ENCODE assay signal across 8 cellular contexts in genomic region chr21:33642027-33642895, GRCh38. TPM values are rescaled to one million over a fixed set of nuclear protein-coding genes. Genes with fewer than 3 reads are reported as not detected.
A peak's percentile ranks its signal among the peaks of the same experiment; 100 is the strongest.
DNase-seq lines count a peak whose midpoint lies in the region; ATAC-seq and TF ChIP-seq lines count a peak whose summit lies in the region.

Gene ITSN1 (plus strand): TSS chr21:33642501. CDS start chr21:33718829, 76,328 bp downstream.

- peaks cover 4% of the 10 kb centered on the region for H3K27me3 Mint-ChIP-seq in activated naive CD8-positive, alpha-beta T cell

- TF ChIP-seq CTCF in SK-N-SH (IDR thresholded peaks at IDR 0.05) (no peak), suprapubic skin (IDR thresholded peaks at IDR 0.05) (no peak)

- CTCF ChIA-PET in SK-N-SH (lab: Yijun Ruan, JAX), result no interaction called here

- H3K27ac ChIP-seq in SK-N-SH (ENCODE audit: low read depth in 2 of 2, low read length in 1 of 2) (peak within 1 kb of the TSS; percentile 87 to 98), suprapubic skin (peak within 1 kb of the TSS; percentile 90)

- POLR2A ChIA-PET in SK-N-SH (lab: Yijun Ruan, JAX), result interaction anchor here (1.0 kb wide), 1 partner anchor 23 kb away, joined by 3 read pairs; no protein-coding TSS in a partner anchor

- peak within 1 kb of the TSS; percentile 96 for H3K27ac Mint-ChIP-seq in activated naive CD8-positive, alpha-beta T cell

- TF ChIP-seq RAD21 in SK-N-SH (IDR thresholded peaks at IDR 0.05; ENCODE audit: low read length), result no peak

- H4K20me1 ChIP-seq in SK-N-SH (ENCODE audit: insufficient read depth), result peaks cover 23% of the 10 kb centered on the region; the same call in 1 of the 2 replicates

- H3F3A ChIP-seq in SK-N-SH (replicated peaks; ENCODE audit: insufficient read depth), result no peaks in the 10 kb centered on the region

- H3K27me3 ChIP-seq in SK-N-SH (ENCODE audit: insufficient read depth) (no peaks in the 10 kb centered on the region), suprapubic skin (no peaks in the 10 kb centered on the region)

- 2% methylated on average over 41 of the region's 71 CpGs for WGBS in SK-N-SH (ENCODE audit: low lambda C conversion rate)
- under 1% methylated on average over 48 of the region's 71 CpGs for whole genome bisulfite sequencing in suprapubic skin

- TF ChIP-seq EP300 in SK-N-SH (IDR thresholded peaks at IDR 0.05; ENCODE audit: borderline replicate concordance in 1 of 2, low read depth in 1 of 2, low read length in 1 of 2), result no peak
- no peak for TF ChIP-seq EP300 in suprapubic skin (IDR thresholded peaks at IDR 0.05)

- peak within 1 kb of the TSS; percentile 95 for H3K4me3 Mint-ChIP-seq in activated naive CD8-positive, alpha-beta T cell

- DNase-seq in GM04504 (ENCODE audit: low read depth), result peak; percentile 100
- peak; percentile 99 for DNase-seq in NCI-H1092 (lab: John Stamatoyannopoulos, UW)
- DNase-seq in SK-N-SH, result peak; percentile 97
- peak; percentile 97 for DNase-seq in glomerular endothelial cell (ENCODE audit: extremely low read depth, low read depth, low spot score)
- peak; percentile 100 for DNase-seq in occipital lobe (lab: John Stamatoyannopoulos, UW)
- peak; percentile 100 for DNase-seq in suprapubic skin (ENCODE audit: low spot score in 2 of 2)

- H2AFZ ChIP-seq in SK-N-SH (ENCODE audit: low read depth), result peak within 1 kb of the TSS; percentile 77

- H3K36me3 Mint-ChIP-seq in activated naive CD8-positive, alpha-beta T cell, result peaks cover 2% of the 10 kb centered on the region

- H3K9me3 ChIP-seq in SK-N-SH (no peaks in the 10 kb centered on the region), suprapubic skin (no peaks in the 10 kb centered on the region)

- TF ChIP-seq POLR2A in suprapubic skin (IDR thresholded peaks at IDR 0.05), result peak in 1 of 2 donors; percentile 48

- H3K4me1 ChIP-seq in SK-N-SH (ENCODE audit: control insufficient read depth in 1 of 2, insufficient read depth in 2 of 2, low read depth in 1 of 2, low read length in 1 of 2) (peaks cover 13 to 15% of the 10 kb centered on the region in 2 experiments), suprapubic skin (peaks cover 33% of the 10 kb centered on the region)

- H3K4me3 ChIP-seq in SK-N-SH (ENCODE audit: low read depth in 2 of 2, low read length in 1 of 2) (peak within 1 kb of the TSS; percentile 73 to 92), suprapubic skin (peak within 1 kb of the TSS; percentile 99)

- H3K4me2 ChIP-seq in SK-N-SH, result peak within 1 kb of the TSS; percentile 80

- ATAC-seq in HG02610 (IDR thresholded peaks at IDR 0.05; ENCODE audit: unreplicated experiment), result peak; percentile 86

- H3K36me3 ChIP-seq in SK-N-SH (replicated peaks in 1 of 2; ENCODE audit: control insufficient read depth in 1 of 2, insufficient read depth in 2 of 2, low read length in 1 of 2) (peaks cover 3 to 20% of the 10 kb centered on the region in 2 experiments), suprapubic skin (no peaks in the 10 kb centered on the region)

- peaks cover 27% of the 10 kb centered on the region for H3K4me1 Mint-ChIP-seq in activated naive CD8-positive, alpha-beta T cell (ENCODE audit: low read depth)

- peaks cover 85% of the 10 kb centered on the region for H3K79me2 ChIP-seq in SK-N-SH (ENCODE audit: insufficient read depth)

- H3K9me3 Mint-ChIP-seq in activated naive CD8-positive, alpha-beta T cell (ENCODE audit: low read depth), result no peaks in the 10 kb centered on the region

- H3K9me2 ChIP-seq in SK-N-SH, result no peaks in the 10 kb centered on the region

- H3K9ac ChIP-seq in SK-N-SH, result peak within 1 kb of the TSS; percentile 70

TF ChIP-seq in SK-N-SH, 30 proteins besides CTCF, POLR2A, EP300 and RAD21 (continues in another document):
- TF ChIP-seq TCF12 (IDR thresholded peaks at IDR 0.05) (no peak), RXRA (IDR thresholded peaks at IDR 0.05; ENCODE audit: borderline replicate concordance, low read depth) (no peak), IRF3 (IDR thresholded peaks at IDR 0.05; ENCODE audit: low read depth, low read length) (peak; percentile 51; the same call in 1 of the 2 replicates), GABPA (IDR thresholded peaks at IDR 0.05; ENCODE audit: low read depth) (no peak; the same call in none of the 2 replicates), MEF2A (IDR thresholded peaks at IDR 0.05; ENCODE audit: borderline replicate concordance, low read depth) (no peak), NFIC (IDR thresholded peaks at IDR 0.05; ENCODE audit: borderline replicate concordance) (no peak), GATA2 (CRISPR knock-in tag; IDR thresholded peaks at IDR 0.05) (peak; percentile 96), USF2 (IDR thresholded peaks at IDR 0.05; ENCODE audit: borderline replicate concordance, low read depth, low read length) (no peak), JUND (IDR thresholded peaks at IDR 0.05) (no peak), NRF1 (IDR thresholded peaks at IDR 0.05; ENCODE audit: low read depth, low read length) (no peak), FOXM1 (IDR thresholded peaks at IDR 0.05; ENCODE audit: low read depth) (no peak), POLR2AphosphoS5 (IDR thresholded peaks at IDR 0.05; ENCODE audit: low read depth, low read length) (peak; percentile 69), ZBTB33 (IDR thresholded peaks at IDR 0.05; ENCODE audit: borderline replicate concordance, low read depth) (no peak; the same call in 1 of the 2 replicates), ELF1 (IDR thresholded peaks at IDR 0.05) (peak; percentile 20), RFX5 (IDR thresholded peaks at IDR 0.05; ENCODE audit: low read length) (peak; percentile 47; the same call in 1 of the 2 replicates), MAX (IDR thresholded peaks at IDR 0.05; ENCODE audit: low read depth) (peak; percentile 53; the same call in 1 of the 2 replicates)
- TF ChIP-seq, protein P1, sequence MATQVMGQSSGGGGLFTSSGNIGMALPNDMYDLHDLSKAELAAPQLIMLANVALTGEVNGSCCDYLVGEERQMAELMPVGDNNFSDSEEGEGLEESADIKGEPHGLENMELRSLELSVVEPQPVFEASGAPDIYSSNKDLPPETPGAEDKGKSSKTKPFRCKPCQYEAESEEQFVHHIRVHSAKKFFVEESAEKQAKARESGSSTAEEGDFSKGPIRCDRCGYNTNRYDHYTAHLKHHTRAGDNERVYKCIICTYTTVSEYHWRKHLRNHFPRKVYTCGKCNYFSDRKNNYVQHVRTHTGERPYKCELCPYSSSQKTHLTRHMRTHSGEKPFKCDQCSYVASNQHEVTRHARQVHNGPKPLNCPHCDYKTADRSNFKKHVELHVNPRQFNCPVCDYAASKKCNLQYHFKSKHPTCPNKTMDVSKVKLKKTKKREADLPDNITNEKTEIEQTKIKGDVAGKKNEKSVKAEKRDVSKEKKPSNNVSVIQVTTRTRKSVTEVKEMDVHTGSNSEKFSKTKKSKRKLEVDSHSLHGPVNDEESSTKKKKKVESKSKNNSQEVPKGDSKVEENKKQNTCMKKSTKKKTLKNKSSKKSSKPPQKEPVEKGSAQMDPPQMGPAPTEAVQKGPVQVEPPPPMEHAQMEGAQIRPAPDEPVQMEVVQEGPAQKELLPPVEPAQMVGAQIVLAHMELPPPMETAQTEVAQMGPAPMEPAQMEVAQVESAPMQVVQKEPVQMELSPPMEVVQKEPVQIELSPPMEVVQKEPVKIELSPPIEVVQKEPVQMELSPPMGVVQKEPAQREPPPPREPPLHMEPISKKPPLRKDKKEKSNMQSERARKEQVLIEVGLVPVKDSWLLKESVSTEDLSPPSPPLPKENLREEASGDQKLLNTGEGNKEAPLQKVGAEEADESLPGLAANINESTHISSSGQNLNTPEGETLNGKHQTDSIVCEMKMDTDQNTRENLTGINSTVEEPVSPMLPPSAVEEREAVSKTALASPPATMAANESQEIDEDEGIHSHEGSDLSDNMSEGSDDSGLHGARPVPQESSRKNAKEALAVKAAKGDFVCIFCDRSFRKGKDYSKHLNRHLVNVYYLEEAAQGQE (IDR thresholded peaks at IDR 0.05; ENCODE audit: low read depth, low read length), result no peak

RNA-seq across cellular contexts. Expression of gene ITSN1, which starts in this region (rescaled TPM):
- 27.8 and 31.3 TPM in 2 replicates for polyA plus RNA-seq in SK-N-SH (2012; rRNA removed)
- polyA plus RNA-seq in SK-N-SH (2012; cell fraction: cytosol; rRNA removed), result 23.7 and 30.2 TPM in 2 replicates
- polyA plus RNA-seq in SK-N-SH (2012; cell fraction: nucleus; rRNA removed), result 53.2 and 78.1 TPM in 2 replicates
- total RNA-seq in glomerular endothelial cell (44.3 and 47.9 TPM in 2 replicates), occipital lobe (77.8 TPM), suprapubic skin (10 to 100 TPM; 23.8 to 53.3 (median 35.2) TPM)

Comparison
In these comparisons a context has a peak if more than half of its experiments do, and no peak if none do; other contexts are left out.
1. Peak in every context shown above with its lines: DNase-seq, ATAC-seq, H3K4me3 ChIP-seq and H3K27ac ChIP-seq.